ENCODE assay signal across 8 cellular contexts in genomic region chr15:67066041-67067021, GRCh38. TPM values are rescaled to one million over a fixed set of nuclear protein-coding genes. Genes with fewer than 3 reads are reported as not detected.
DNase-seq lines count a peak whose midpoint lies in the region; ATAC-seq and TF ChIP-seq lines count a peak whose summit lies in the region.

No MANE protein-coding gene starts in this region.

- no peak overlapping the region for H3K27ac Mint-ChIP-seq in GM23338
- H3K27ac Mint-ChIP-seq in T-helper 2 cell treated with Interferon-gamma antibody and Interleukin-4, amounts not matched to agents 5 μg/mL and 100 μg/mL, for 36 hours: peak overlapping the region; percentile 90

- intact Hi-C loops in vagina (cut with DNase I): loop anchor here (5.0 to 10.0 kb wide), 3 partner anchors 49 to 188 kb away; partner anchors contain the start of genes AAGAB and IQCH

- TF ChIP-seq POLR2A in vagina (IDR thresholded peaks at IDR 0.05): no peak

- peak; percentile 67 for DNase-seq in GM23338 (ENCODE audit: low spot score)
- DNase-seq in T-helper 2 cell treated with Interferon-gamma antibody and Interleukin-4, amounts not matched to agents 5 μg/mL and 100 μg/mL, for 36 hours (ENCODE audit: low spot score): no peak
- DNase-seq in dermis blood vessel endothelial cell: peak; percentile 52
- no peak for DNase-seq in vagina (ENCODE audit: extremely low spot score in 2 of 2)
- no peak for DNase-seq in mucosa of gallbladder (ENCODE audit: low spot score)
- DNase-seq in RPMI8226: no peak

- peak overlapping the region; percentile 91 for H3K4me3 ChIP-seq in ACC112 (ENCODE audit: low read depth, low read length)
- peak overlapping the region; percentile 93 for H3K4me3 ChIP-seq in GM23338
- H3K4me3 ChIP-seq in muscle layer of duodenum (ENCODE audit: low read depth in 1 of 2, low read length in 2 of 2): peak overlapping the region; percentile 86 to 95
- peak overlapping the region; percentile 89 to 93 for H3K4me3 ChIP-seq in vagina

- H3K27ac ChIP-seq in ACC112 (ENCODE audit: low read depth, low read length) (peak overlapping the region; percentile 84), GM23338 (ENCODE audit: low read depth) (no peak overlapping the region), muscle layer of duodenum (ENCODE audit: low read length) (peak overlapping the region; percentile 56), vagina (peak overlapping the region; percentile 92)

- H3K9me3 ChIP-seq in muscle layer of duodenum (ENCODE audit: control insufficient read depth in 1 of 2, low read length in 2 of 2) (no peaks in the 10 kb centered on the region), vagina (no peaks in the 10 kb centered on the region)

- no peak for TF ChIP-seq CTCF in GM23338 (conservative IDR thresholded peaks at IDR 0.05; ENCODE audit: low read depth in 2 of 2)
- no peak for TF ChIP-seq CTCF in vagina (IDR thresholded peaks at IDR 0.05)

- peaks cover 34% of the 10 kb centered on the region for H3K4me1 ChIP-seq in ACC112 (ENCODE audit: control insufficient read depth, insufficient read depth, low read length, unreplicated experiment)
- peaks cover 30% of the 10 kb centered on the region for H3K4me1 ChIP-seq in GM23338 (ENCODE audit: insufficient read depth)
- peaks cover 22 to 32% of the 10 kb centered on the region in 2 donors for H3K4me1 ChIP-seq in muscle layer of duodenum (ENCODE audit: control insufficient read depth in 1 of 2, insufficient read depth in 2 of 2, low read length in 2 of 2)
- H3K4me1 ChIP-seq in vagina: peaks cover 50% of the 10 kb centered on the region

- H3K9me3 Mint-ChIP-seq in GM23338: no peaks in the 10 kb centered on the region; the same call in 2 of the 3 replicates
- H3K9me3 Mint-ChIP-seq in T-helper 2 cell treated with Interferon-gamma antibody and Interleukin-4, amounts not matched to agents 5 μg/mL and 100 μg/mL, for 36 hours: no peaks in the 10 kb centered on the region

- peaks cover 7% of the 10 kb centered on the region for H4K20me1 ChIP-seq in GM23338 (replicated peaks; ENCODE audit: insufficient read depth)

- peaks cover 60% of the 10 kb centered on the region for H3K27me3 Mint-ChIP-seq in GM23338 (ENCODE audit: insufficient read depth, low read depth, poor library complexity)
- peaks cover 25% of the 10 kb centered on the region for H3K27me3 Mint-ChIP-seq in T-helper 2 cell treated with Interferon-gamma antibody and Interleukin-4, amounts not matched to agents 5 μg/mL and 100 μg/mL, for 36 hours (ENCODE audit: low read depth)

- no peak overlapping the region for H2AFZ ChIP-seq in ACC112 (ENCODE audit: low read length, unreplicated experiment)
- H2AFZ ChIP-seq in GM23338: peak overlapping the region; percentile 78

- H3K4me3 Mint-ChIP-seq in GM23338: peak overlapping the region; percentile 95
- peak overlapping the region; percentile 99 for H3K4me3 Mint-ChIP-seq in T-helper 2 cell treated with Interferon-gamma antibody and Interleukin-4, amounts not matched to agents 5 μg/mL and 100 μg/mL, for 36 hours

- H3K4me1 Mint-ChIP-seq in GM23338: peaks cover 50% of the 10 kb centered on the region
- peaks cover 57% of the 10 kb centered on the region for H3K4me1 Mint-ChIP-seq in T-helper 2 cell treated with Interferon-gamma antibody and Interleukin-4, amounts not matched to agents 5 μg/mL and 100 μg/mL, for 36 hours (ENCODE audit: low read depth)

- H3F3A ChIP-seq in GM23338 (replicated peaks; ENCODE audit: low read depth): peaks cover 5% of the 10 kb centered on the region

- H3K36me3 Mint-ChIP-seq in GM23338 (ENCODE audit: low read depth): no peaks in the 10 kb centered on the region; the same call in 2 of the 3 replicates
- peaks cover 44% of the 10 kb centered on the region for H3K36me3 Mint-ChIP-seq in T-helper 2 cell treated with Interferon-gamma antibody and Interleukin-4, amounts not matched to agents 5 μg/mL and 100 μg/mL, for 36 hours (ENCODE audit: low read depth)

- peak overlapping the region; percentile 76 for H3K4me2 ChIP-seq in GM23338

- H3K27me3 ChIP-seq in ACC112 (ENCODE audit: insufficient read depth, low read length) (no peaks in the 10 kb centered on the region), GM23338 (ENCODE audit: insufficient read depth) (peaks cover 62% of the 10 kb centered on the region), muscle layer of duodenum (ENCODE audit: low read depth, low read length) (no peaks in the 10 kb centered on the region), vagina (no peaks in the 10 kb centered on the region)

- no peaks in the 10 kb centered on the region for H3K9me2 ChIP-seq in GM23338 (ENCODE audit: insufficient read depth)

- H3K36me3 ChIP-seq in ACC112 (ENCODE audit: insufficient read depth, low read length) (peaks cover 17% of the 10 kb centered on the region; the same call in 1 of the 2 replicates), GM23338 (ENCODE audit: insufficient read depth) (no peaks in the 10 kb centered on the region), muscle layer of duodenum (ENCODE audit: control insufficient read depth in 1 of 2, insufficient read depth in 2 of 2, low read length in 2 of 2) (no peaks in the 10 kb centered on the region), vagina (no peaks in the 10 kb centered on the region)

- ATAC-seq in GM23338: peak; percentile 1

- H3K79me2 ChIP-seq in ACC112 (ENCODE audit: control insufficient read depth, insufficient read depth, low read length, unreplicated experiment) (peaks cover 57% of the 10 kb centered on the region), GM23338 (replicated peaks; ENCODE audit: insufficient read depth) (peaks cover 45% of the 10 kb centered on the region)

TF ChIP-seq in GM23338, 12 proteins besides CTCF, POLR2A, EP300 and RAD21 (continues in another document):
- no peak for TF ChIP-seq REST (IDR thresholded peaks at IDR 0.05; ENCODE audit: unreplicated experiment)
- TF ChIP-seq ETS1 (IDR thresholded peaks at IDR 0.05): no peak
- no peak for TF ChIP-seq JUNB (IDR thresholded peaks at IDR 0.05; ENCODE audit: unreplicated experiment)
- TF ChIP-seq STAT1 (IDR thresholded peaks at IDR 0.05; ENCODE audit: unreplicated experiment): no peak

RNA-seq across cellular contexts. Expression of gene SMAD3, which starts 0.9 kb away (rescaled TPM):
- total RNA-seq in GM23338 (2014; rRNA removed; shearing (Covaris generic)): 9.0 and 11.6 TPM in 2 replicates
- polyA plus RNA-seq in GM23338 (2016; fragmentation: Nextera tagmentation; extraction: Ambion mirVana): 3.4 and 4.9 TPM in 2 replicates
- 16.5 and 29.9 TPM in 2 replicates for total RNA-seq in dermis blood vessel endothelial cell
- 53.5 TPM for total RNA-seq in vagina
- total RNA-seq in mucosa of gallbladder: 59.0 TPM

Comparison
In these comparisons a context has a peak if more than half of its experiments do, and no peak if none do; other contexts are left out.
1. DNase-seq: peak in GM23338 (single experiment) and dermis blood vessel endothelial cell (single experiment); none in T-helper 2 cell treated with Interferon-gamma antibody and Interleukin-4, amounts not matched to agents 5 μg/mL and 100 μg/mL, for 36 hours (single experiment), vagina (0 of 2), mucosa of gallbladder (single experiment) and RPMI8226 (single experiment).
2. Peak in every context shown above with its lines, with median percentiles within 50 percentile points of each other: H3K4me3 ChIP-seq.